Comparison of ENCODE assay signal across 23 cellular contexts in the genomic region with DNA sequence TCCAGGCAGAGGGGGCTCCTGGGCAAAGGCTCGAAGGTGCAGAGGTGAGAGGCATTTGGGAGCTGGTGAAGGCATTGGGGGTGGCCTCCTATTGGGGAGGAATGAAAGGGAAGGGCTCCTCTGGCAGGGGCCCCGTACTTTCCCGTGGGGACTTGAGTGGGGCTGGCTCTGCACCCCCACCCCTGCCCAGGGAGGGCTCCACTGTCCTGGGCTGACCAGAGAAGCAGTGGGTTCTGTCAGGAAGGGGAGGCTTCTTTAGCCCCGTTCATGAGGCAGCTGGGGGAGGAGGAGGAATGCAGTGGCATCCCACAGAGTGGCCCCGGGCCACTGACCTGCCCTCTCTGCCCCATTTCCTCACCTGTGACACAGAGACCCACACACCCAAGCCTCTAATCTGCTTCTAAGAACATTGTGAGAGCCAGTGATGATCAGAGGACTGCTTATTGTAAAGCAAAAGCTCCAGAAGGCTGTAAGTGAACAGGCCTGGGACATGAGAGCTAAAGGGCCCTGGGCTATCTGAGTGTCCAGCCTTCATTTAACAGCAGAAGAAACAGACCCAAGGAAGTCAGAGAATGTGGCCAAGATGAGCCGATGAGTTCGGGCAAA. TPM values are rescaled to one million over a fixed set of nuclear protein-coding genes. Genes with fewer than 3 reads are reported as not detected.
A peak's percentile ranks its signal among the peaks of the same experiment; 100 is the strongest.
DNase-seq lines count a peak whose midpoint lies in the region; ATAC-seq and TF ChIP-seq lines count a peak whose summit lies in the region.
"Had no signal": no experiment of that assay in that cellular context is flagged by ENCODE, and none has a peak within 500 bp of the region (broad histone marks: within the 10 kb centered on the region; RNA-seq: fewer than 3 reads in every experiment).

No MANE protein-coding gene starts in this region.

- TF ChIP-seq CTCF in esophagus muscularis mucosa (IDR thresholded peaks at IDR 0.05) = no peak
- no peak for TF ChIP-seq CTCF in thyroid gland (IDR thresholded peaks at IDR 0.05)

- H3K79me1 ChIP-seq in neuronal stem cell (ENCODE audit: low read depth, low read length) = no peaks in the 10 kb centered on the region

- DNase-seq in D341Med (ENCODE audit: low spot score) (peak; percentile 3), esophagus muscularis mucosa (ENCODE audit: extremely low spot score) (peak; percentile 83), neuronal stem cell (ENCODE audit: low spot score) (no peak), thyroid gland (no peak), MG63 (no peak)
- DNase-seq in activated naive CD4-positive, alpha-beta T cell treated with Interleukin-2 at 50 U/mL for 16 hours = no peak
- DNase-seq: C1 segment of cervical spinal cord, COR-L47, DMS79 treated with DMSO at 0.1 percent for 48 hours, NCI-H1048, NCI-H1417, NCI-H1694, NCI-H524, NCI-H82, Peyer's patch had no signal

- H2BK5ac ChIP-seq in neuronal stem cell (ENCODE audit: low read length) = no peak overlapping the region

- H3K4me3 ChIP-seq in esophagus muscularis mucosa = no peak overlapping the region
- no peak overlapping the region for H3K4me3 ChIP-seq in neuronal stem cell (ENCODE audit: low read length in 2 of 2)
- no peak overlapping the region for H3K4me3 ChIP-seq in thyroid gland (replicated peaks in 1 of 3)
- H3K4me3 ChIP-seq in MG63 = no peak overlapping the region
- H3K4me3 ChIP-seq: A549, Peyer's patch had no signal

- H3K27ac ChIP-seq in esophagus muscularis mucosa (replicated peaks in 1 of 4) = no peak overlapping the region
- no peak overlapping the region for H3K27ac ChIP-seq in neuronal stem cell (replicated peaks; ENCODE audit: low read length)
- peak overlapping the region; percentile 46 to 78 (median 56) for H3K27ac ChIP-seq in thyroid gland
- H3K27ac ChIP-seq: A549, HL-60, KMS-11, Peyer's patch had no signal

- no peak overlapping the region for H3K9ac ChIP-seq in neuronal stem cell (ENCODE audit: low read depth, low read length, poor library complexity)
- H3K9ac ChIP-seq: KMS-11 had no signal

- TF ChIP-seq POLR2A in esophagus muscularis mucosa (IDR thresholded peaks at IDR 0.05; ENCODE audit: low read depth) (no peak), thyroid gland (IDR thresholded peaks at IDR 0.05) (no peak)

- no peak for TF ChIP-seq EP300 in esophagus muscularis mucosa (IDR thresholded peaks at IDR 0.05)

- no peak overlapping the region for H3K4me2 ChIP-seq in neuronal stem cell (ENCODE audit: insufficient read depth, low read length, poor library complexity, severe bottlenecking)
- H3K4me2 ChIP-seq: A549, KMS-11 had no signal

- WGBS in esophagus muscularis mucosa = 73% methylated on average over 7 of the region's 7 CpGs
- WGBS in neuronal stem cell (ENCODE audit: extremely low coverage in 2 of 2, insufficient read length in 2 of 2, insufficient replicate concordance in 1 of 2), 2 donors = no CpG with 5 or more reads among the region's 7 CpGs
- 62 to 71% methylated on average over 6 to 7 of the region's 7 CpGs for WGBS in thyroid gland, 2 donors

- H2BK12ac ChIP-seq in neuronal stem cell (ENCODE audit: low read length) = no peak overlapping the region

- H4K8ac ChIP-seq in neuronal stem cell (ENCODE audit: low read depth, low read length) = no peak overlapping the region

- H3K9me3 ChIP-seq in esophagus muscularis mucosa (peaks cover 0 to 22% (median 21%) of the 10 kb centered on the region in 4 donors), neuronal stem cell (replicated peaks in 1 of 2; ENCODE audit: control insufficient read depth in 2 of 2, insufficient read depth in 1 of 2, low read depth in 1 of 2, low read length in 2 of 2) (peaks cover 0 to 2% of the 10 kb centered on the region in 2 donors), thyroid gland (no peaks in the 10 kb centered on the region), MG63 (peaks cover 5% of the 10 kb centered on the region)
- H3K9me3 ChIP-seq: Peyer's patch had no signal

- intact Hi-C loops in esophagus muscularis mucosa (cut with DNase I) = no loop called here
- intact Hi-C loops in thyroid gland (cut with DNase I) = no loop called here

- no peaks in the 10 kb centered on the region for H3K4me1 ChIP-seq in esophagus muscularis mucosa
- H3K4me1 ChIP-seq in neuronal stem cell (ENCODE audit: control insufficient read depth in 2 of 2, insufficient read depth in 1 of 2, low read depth in 1 of 2, low read length in 2 of 2) = peaks cover 0 to under 1% of the 10 kb centered on the region in 2 donors
- H3K4me1 ChIP-seq in thyroid gland = peaks cover 19 to 20% of the 10 kb centered on the region in 2 donors
- H3K4me1 ChIP-seq: Peyer's patch had no signal

- H3K14ac ChIP-seq in neuronal stem cell (ENCODE audit: low read length) = no peak overlapping the region

- no peak overlapping the region for H4K91ac ChIP-seq in neuronal stem cell (ENCODE audit: low read depth, low read length, poor library complexity)

- no peak overlapping the region for H3K4ac ChIP-seq in neuronal stem cell (ENCODE audit: low read length)

- peak overlapping the region; percentile 18 for H3K18ac ChIP-seq in neuronal stem cell (ENCODE audit: low read length)

- ATAC-seq in GM21528 (IDR thresholded peaks at IDR 0.05; ENCODE audit: low FRiP score, unreplicated experiment) = no peak
- ATAC-seq: A549, SK-N-SH treated with all-trans-retinoic acid at 6 μM for 48 hours had no signal

- no peak overlapping the region for H2AK5ac ChIP-seq in neuronal stem cell (ENCODE audit: low read depth, low read length)

- H2BK120ac ChIP-seq in neuronal stem cell (ENCODE audit: low read depth, low read length) = no peak overlapping the region

- H3K36me3 ChIP-seq in esophagus muscularis mucosa (no peaks in the 10 kb centered on the region), neuronal stem cell (replicated peaks in 1 of 2; ENCODE audit: control insufficient read depth in 2 of 2, insufficient read depth in 2 of 2, low read length in 2 of 2) (no peaks in the 10 kb centered on the region), thyroid gland (no peaks in the 10 kb centered on the region), MG63 (no peaks in the 10 kb centered on the region)
- H3K36me3 ChIP-seq: Peyer's patch had no signal

- H3K27me3 ChIP-seq in esophagus muscularis mucosa (peaks cover 0 to 7% (median 0%) of the 10 kb centered on the region in 4 donors), neuronal stem cell (ENCODE audit: control insufficient read depth in 3 of 3, insufficient read depth in 3 of 3, low read depth in 1 of 3, low read length in 3 of 3) (peaks cover 0 to 5% (median 0%) of the 10 kb centered on the region in 3 experiments), thyroid gland (no peaks in the 10 kb centered on the region), MG63 (no peaks in the 10 kb centered on the region)
- H3K27me3 ChIP-seq: Peyer's patch had no signal

- no peak overlapping the region for H2AFZ ChIP-seq in neuronal stem cell (ENCODE audit: low read length)

- peak overlapping the region; percentile 15 for H2BK15ac ChIP-seq in neuronal stem cell (ENCODE audit: low read length)

- no peak overlapping the region for H3K23ac ChIP-seq in neuronal stem cell (ENCODE audit: low read depth, low read length, poor library complexity)

RNA-seq across cellular contexts. Expression of a gene that starts 38.6 kb away (rescaled TPM):
- total RNA-seq in esophagus muscularis mucosa = 1 to 10 TPM; 4.2 to 10.0 (median 8.3) TPM
- polyA plus RNA-seq in neuronal stem cell (2013, experiment 1 of 2) = 0.03 TPM
- 0.03 TPM for polyA plus RNA-seq in neuronal stem cell (2013, experiment 2 of 2)
- 1 to 10 TPM; 1.2 to 7.5 (median 2.6) TPM for total RNA-seq in thyroid gland
- not detected in 2 replicates for total RNA-seq in MG63 (2014; rRNA removed; shearing (Covaris generic); ENCODE audit: low replicate concordance)
- total RNA-seq: OCI-LY7 had no signal
- polyA plus RNA-seq: A549 had no signal

RNA-seq across cellular contexts. Expression of a gene that starts 43.1 kb away (rescaled TPM):
- total RNA-seq in esophagus muscularis mucosa (1 to 10 TPM; 2.1 to 6.0 (median 4.0) TPM), thyroid gland (1 to 10 TPM in 2 of 4 donors, under 1 TPM in 2; 0.13 to 2.1 (median 1.0) TPM)
- 3.6 TPM for polyA plus RNA-seq in neuronal stem cell (2013, experiment 1 of 2)
- polyA plus RNA-seq in neuronal stem cell (2013, experiment 2 of 2) = 3.7 TPM
- 0.03 TPM in 1 of 2 replicates, not detected in the other for total RNA-seq in MG63 (2014; rRNA removed; shearing (Covaris generic); ENCODE audit: low replicate concordance)
- total RNA-seq: CD4-positive, alpha-beta memory T cell had no signal
- polyA plus RNA-seq: CD4-positive, alpha-beta memory T cell; IgD-negative memory B cell had no signal

Comparison
In these comparisons a context has a peak if more than half of its experiments do, and no peak if none do; other contexts are left out.
1. DNase-seq: peak in D341Med (single experiment) and esophagus muscularis mucosa (single experiment); none in neuronal stem cell (single experiment), thyroid gland (0 of 2), activated naive CD4-positive, alpha-beta T cell treated with Interleukin-2 at 50 U/mL for 16 hours (single experiment) and MG63 (single experiment).
2. H3K27ac ChIP-seq: peak in thyroid gland (3 of 3); none in esophagus muscularis mucosa (0 of 4) and neuronal stem cell (single experiment).